In genomic region chr20:51043811-51044210, GRCh38 we compare ENCODE assay signal across 32 cellular contexts. TPM values are rescaled to one million over a fixed set of nuclear protein-coding genes. Genes with fewer than 3 reads are reported as not detected.
DNase-seq lines count a peak whose midpoint lies in the region; ATAC-seq and TF ChIP-seq lines count a peak whose summit lies in the region.
"Had no signal": no experiment of that assay in that cellular context is flagged by ENCODE, and none has a peak within 500 bp of the region (broad histone marks: within the 10 kb centered on the region; RNA-seq: fewer than 3 reads in every experiment).

No MANE protein-coding gene starts in this region.

- H4K20me1 ChIP-seq in IMR-90 (ENCODE audit: insufficient read depth, low read length), result no peaks in the 10 kb centered on the region

- H4K8ac ChIP-seq in IMR-90 (ENCODE audit: low read depth in 2 of 2, low read length in 2 of 2), result no peak overlapping the region

- dilution Hi-C loops in IMR-90 (cut with HindIII; ENCODE audit: low sequenced_read_pairs, unreplicated experiment), result no loop called here

- no peak overlapping the region for H2AK5ac ChIP-seq in IMR-90 (ENCODE audit: low read depth, low read length)

- H2BK120ac ChIP-seq in IMR-90 (ENCODE audit: low read depth, low read length), result peak overlapping the region; percentile 37; the same call in 1 of the 2 replicates

- H3K14ac ChIP-seq in IMR-90 (replicated peaks; ENCODE audit: low read depth, low read length), result no peak overlapping the region; the same call in 1 of the 2 replicates

- no peak overlapping the region for H2BK15ac ChIP-seq in IMR-90 (ENCODE audit: low read depth, low read length)

- H3K4me3 ChIP-seq in IMR-90 (ENCODE audit: insufficient read depth, low read depth, low read length) (no peak overlapping the region), astrocyte of the spinal cord (ENCODE audit: low read depth, low read length) (no peak overlapping the region)
- H3K4me3 ChIP-seq: dorsolateral prefrontal cortex, gastroesophageal sphincter, mucosa of descending colon, SK-N-MC, thyroid gland had no signal

- H4K5ac ChIP-seq in IMR-90 (ENCODE audit: low read depth, low read length), result no peak overlapping the region

- DNase-seq in Daoy (ENCODE audit: low read depth) (peak; percentile 34), IMR-90 (peak; percentile 84), astrocyte of the spinal cord (ENCODE audit: low read depth, low spot score) (peak; percentile 49), iris pigment epithelial cell (ENCODE audit: low read depth) (peak; percentile 64), medulla oblongata (ENCODE audit: extremely low spot score) (no peak), NOMO-1 treated with dmso at 0.1 percent for 144 hours (lab: John Stamatoyannopoulos, UW; ENCODE audit: unreplicated experiment) (no peak)
- DNase-seq: activated CD4-positive, alpha-beta T cell treated with anti-CD3 and anti-CD28 coated beads, Interleukin-2, amount 50 U/mL, for 1 hour; activated naive CD4-positive, alpha-beta T cell treated with anti-CD3 and anti-CD28 coated beads, Interleukin-2, amount 50 U/mL, for 16 hours; aorta; Calu3; dorsolateral prefrontal cortex; hippocampal formation; immature natural killer cell; mucosa of descending colon; NCI-H1092; NCI-H1930; NCI-H69; nephron progenitor cell; right cardiac atrium; stimulated activated CD4-positive, alpha-beta T cell treated with anti-CD3 and anti-CD28 coated beads, Interleukin-4, amount 100 ng/mL, for 4 hours; stimulated activated naive CD4-positive, alpha-beta T cell treated with Interleukin-2 at 50 U/mL for 16 hours; thyroid gland had no signal

- no TSS peak for BruUV-seq in IMR-90 (replicated peaks; lab: Mats Ljungman, UMichigan)

- 80% methylated on average over 1 of the region's 5 CpGs; no CpG with 5 or more reads in 1 of the 2 experiments for WGBS in IMR-90 (ENCODE audit: extremely low coverage in 2 of 2, insufficient read length in 1 of 2), 2 experiments

- in situ Hi-C loops in IMR-90 (cut with MboI; ENCODE audit: low sequenced_read_pairs) (no loop called here), astrocyte of the spinal cord (cut with HindIII; ENCODE audit: low sequenced_read_pairs) (no loop called here)

- no peaks in the 10 kb centered on the region for H3K79me1 ChIP-seq in IMR-90 (ENCODE audit: low read depth in 1 of 2, low read length in 2 of 2)

- H2AFZ ChIP-seq in IMR-90 (replicated peaks; ENCODE audit: low read length, poor library complexity), result no peak overlapping the region
- H2AFZ ChIP-seq: parathyroid adenoma had no signal

- no peaks in the 10 kb centered on the region; the same call in 1 of the 2 replicates for H3K27me3 ChIP-seq in IMR-90 (ENCODE audit: control insufficient read depth, insufficient read depth, low read length)
- H3K27me3 ChIP-seq: thyroid gland had no signal

- CTCF ChIA-PET in IMR-90 (lab: Yijun Ruan, JAX), result no interaction called here

- H3K9me3 ChIP-seq in IMR-90 (ENCODE audit: control insufficient read depth, insufficient read depth, low read length), result peaks cover 4% of the 10 kb centered on the region
- H3K9me3 ChIP-seq: mucosa of descending colon, thyroid gland had no signal

- no peak overlapping the region for H2BK5ac ChIP-seq in IMR-90 (ENCODE audit: low read depth, low read length, poor library complexity, severe bottlenecking)

- no peak overlapping the region for H2AK9ac ChIP-seq in IMR-90 (replicated peaks; ENCODE audit: low read depth, low read length, poor library complexity)

- no peak for TF ChIP-seq CTCF in IMR-90 (conservative IDR thresholded peaks at IDR 0.05; ENCODE audit: low read depth, low read length)
- no peak for TF ChIP-seq CTCF in astrocyte of the spinal cord (IDR thresholded peaks at IDR 0.05; ENCODE audit: low read depth, low read length)

- POLR2A ChIA-PET in IMR-90 (lab: Charles Lee; ENCODE audit: unreplicated experiment), result no interaction called here

- H3K18ac ChIP-seq in IMR-90 (ENCODE audit: low read depth, low read length), result no peak overlapping the region

- no peak overlapping the region for H3K4me2 ChIP-seq in IMR-90 (ENCODE audit: low read depth, low read length)
- H3K4me2 ChIP-seq: KMS-11 had no signal

- no peak overlapping the region for H3K23ac ChIP-seq in IMR-90 (ENCODE audit: low read depth, low read length)

- no peak overlapping the region for H4K91ac ChIP-seq in IMR-90 (ENCODE audit: insufficient read depth, low read depth, low read length)

- 0 out of 2 replicates have a peak, but pooled peaks cover 2% of the 10 kb centered on the region for H3K9me1 ChIP-seq in IMR-90 (ENCODE audit: insufficient read depth, low read length)

- ATAC-seq in IMR-90 (ENCODE audit: low read depth), result peak; percentile 72
- ATAC-seq in GM21717 (IDR thresholded peaks at IDR 0.05; ENCODE audit: unreplicated experiment), result no peak
- ATAC-seq in GM18511 (IDR thresholded peaks at IDR 0.05; ENCODE audit: unreplicated experiment), result no peak
- ATAC-seq: gastroesophageal sphincter, mucosa of descending colon, right cardiac atrium had no signal

- TF ChIP-seq RAD21 in IMR-90 (IDR thresholded peaks at IDR 0.05; ENCODE audit: low read length), result no peak

- no peak overlapping the region for H3K4ac ChIP-seq in IMR-90 (ENCODE audit: low read depth, low read length)

- H3K4me1 ChIP-seq in IMR-90 (ENCODE audit: control insufficient read depth, insufficient read depth, low read length), result no peaks in the 10 kb centered on the region; the same call in 1 of the 2 replicates
- H3K4me1 ChIP-seq: gastroesophageal sphincter, parathyroid adenoma, thyroid gland had no signal

- H3K9ac ChIP-seq in IMR-90 (ENCODE audit: low read depth, low read length), result no peak overlapping the region
- H3K9ac ChIP-seq: KMS-11, parathyroid adenoma had no signal

- intact Hi-C loops in IMR-90 (cut with micrococcal nuclease), result no loop called here

- H3K56ac ChIP-seq in IMR-90 (ENCODE audit: extremely low read depth, insufficient read depth, low read length), result no peak overlapping the region

- no peak for TF ChIP-seq POLR2A in IMR-90 (IDR thresholded peaks at IDR 0.05; ENCODE audit: low read depth, low read length)

- H3K36me3 ChIP-seq in IMR-90 (ENCODE audit: control insufficient read depth, insufficient read depth, low read length), result no peaks in the 10 kb centered on the region
- H3K36me3 ChIP-seq: gastroesophageal sphincter, thyroid gland had no signal

- no peak overlapping the region for H3K27ac ChIP-seq in IMR-90 (ENCODE audit: insufficient read depth, low read length)
- H3K27ac ChIP-seq: dorsolateral prefrontal cortex, gastroesophageal sphincter, KMS-11, parathyroid adenoma, RWPE1, SK-N-MC, thyroid gland, VCaP had no signal

- H2BK20ac ChIP-seq in IMR-90 (ENCODE audit: low read depth, low read length), result peak overlapping the region; percentile 46; the same call in 1 of the 2 replicates

TF ChIP-seq in IMR-90, 13 proteins besides CTCF, POLR2A, EP300 and RAD21:
- TF ChIP-seq FOS (IDR thresholded peaks at IDR 0.05; ENCODE audit: low read depth, low read length) (peak; percentile 51), MAFK (IDR thresholded peaks at IDR 0.05; ENCODE audit: low read depth, low read length) (no peak)

RNA-seq across cellular contexts. Expression of gene KCNG1, which starts 20.9 kb away (rescaled TPM):
- 71.9 and 91.3 TPM in 2 replicates for total RNA-seq in Daoy (2014; rRNA removed; shearing (Covaris generic))
- total RNA-seq in IMR-90 (2012; rRNA removed), result 23.6 and 23.7 TPM in 2 replicates
- polyA plus RNA-seq in IMR-90 (2012; rRNA removed), result 51.4 and 54.6 TPM in 2 replicates
- polyA plus RNA-seq in IMR-90 (2012; cell fraction: cytosol; rRNA removed), result 46.1 and 81.9 TPM in 2 replicates
- polyA plus RNA-seq in IMR-90 (2012; cell fraction: nucleus; rRNA removed; ENCODE audit: low replicate concordance), result 44.6 and 106 TPM in 2 replicates
- total RNA-seq: T-helper 2 cell treated with Interferon-gamma antibody and Interleukin-4, amounts not matched to agents 100 ng/mL and 5 ng/mL, for 36 hours had no signal
- polyA plus RNA-seq: CD14-positive monocyte, immature natural killer cell had no signal

Comparison
In these comparisons a context has a peak if more than half of its experiments do, and no peak if none do; other contexts are left out.
1. DNase-seq: peak in Daoy (single experiment), IMR-90 (single experiment), astrocyte of the spinal cord (single experiment) and iris pigment epithelial cell (single experiment); none in medulla oblongata (single experiment) and NOMO-1 treated with dmso at 0.1 percent for 144 hours (single experiment).